Comparison of ENCODE assay signal across 1 cellular context in genomic region chr14:35401853-35402252, GRCh38.
TF ChIP-seq lines count a peak whose summit lies in the region.

No MANE protein-coding gene starts in this region.

TF ChIP-seq in SK-N-SH, 30 proteins besides CTCF, POLR2A, EP300 and RAD21 (continued from another document):
- TF ChIP-seq RXRA (IDR thresholded peaks at IDR 0.05; ENCODE audit: borderline replicate concordance, low read depth) = no peak
- no peak for TF ChIP-seq USF1 (IDR thresholded peaks at IDR 0.05; ENCODE audit: borderline replicate concordance, low read depth)
- TF ChIP-seq JUND (IDR thresholded peaks at IDR 0.05) = no peak
- no peak for TF ChIP-seq CHD2 (IDR thresholded peaks at IDR 0.05; ENCODE audit: low read length, partially characterized antibody)
- TF ChIP-seq MEF2A (IDR thresholded peaks at IDR 0.05; ENCODE audit: borderline replicate concordance, low read depth) = no peak
- no peak for TF ChIP-seq PBX3 (IDR thresholded peaks at IDR 0.05)
- no peak for TF ChIP-seq YY1 (IDR thresholded peaks at IDR 0.05; ENCODE audit: low read depth)
- TF ChIP-seq SMC3 (IDR thresholded peaks at IDR 0.05; ENCODE audit: low read depth, low read length) = no peak
- no peak for TF ChIP-seq FOXM1 (IDR thresholded peaks at IDR 0.05; ENCODE audit: low read depth)
- TF ChIP-seq POLR2AphosphoS5 (IDR thresholded peaks at IDR 0.05; ENCODE audit: low read depth, low read length) = no peak
- no peak for TF ChIP-seq RCOR1 (IDR thresholded peaks at IDR 0.05; ENCODE audit: low read length)
- TF ChIP-seq SIN3A (IDR thresholded peaks at IDR 0.05; ENCODE audit: borderline replicate concordance, low read depth, low read length) = no peak
- no peak for TF ChIP-seq IRF3 (IDR thresholded peaks at IDR 0.05; ENCODE audit: low read depth, low read length)
- no peak for TF ChIP-seq EZH2phosphoT487 (IDR thresholded peaks at IDR 0.05; ENCODE audit: borderline replicate concordance, low read depth)
- no peak for TF ChIP-seq TCF12 (IDR thresholded peaks at IDR 0.05)
